Comparison of ENCODE assay signal across 23 cellular contexts in genomic region chr1:28535180-28535579, GRCh38. TPM values are rescaled to one million over a fixed set of nuclear protein-coding genes. Genes with fewer than 3 reads are reported as not detected.
"Had no signal": no experiment of that assay in that cellular context is flagged by ENCODE, and none has a peak within 500 bp of the region (broad histone marks: within the 10 kb centered on the region; RNA-seq: fewer than 3 reads in every experiment).

No MANE protein-coding gene starts in this region.

- H3K4me3 Mint-ChIP-seq: effector memory CD8-positive, alpha-beta T cell; memory B cell; naive B cell; natural killer cell treated with Interleukin-12 subunit alpha and Interleukin-12 subunit beta and Interleukin-15 and Interleukin-18, amount 100 ng/mL, for 72 hours; neural crest cell; stimulated activated effector memory CD8-positive, alpha-beta T cell treated with anti-CD3 and anti-CD28 coated beads, Interleukin-12 subunit alpha, Interleukin-12 subunit beta, amount 100 ng/mL, for 72 hours had no signal

- H3K27me3 ChIP-seq: neutrophil, sigmoid colon, stomach, thyroid gland, upper lobe of left lung had no signal

- H3K4me1 ChIP-seq: psoas muscle, sigmoid colon, stomach had no signal

- H3K4me3 ChIP-seq: lung, psoas muscle, sigmoid colon, stomach, thyroid gland, upper lobe of left lung had no signal

- H3K9me3 Mint-ChIP-seq: effector memory CD8-positive, alpha-beta T cell; memory B cell; naive B cell; natural killer cell treated with Interleukin-12 subunit alpha and Interleukin-12 subunit beta and Interleukin-15 and Interleukin-18, amount 100 ng/mL, for 72 hours; neural crest cell; stimulated activated effector memory CD8-positive, alpha-beta T cell treated with anti-CD3 and anti-CD28 coated beads, Interleukin-12 subunit alpha, Interleukin-12 subunit beta, amount 100 ng/mL, for 72 hours had no signal

- FAIRE-seq: endometrium, frontal cortex, keratinocyte, urothelium cell line had no signal

- ATAC-seq: effector memory CD8-positive, alpha-beta T cell; psoas muscle; right cardiac atrium; stimulated activated effector memory CD8-positive, alpha-beta T cell treated with anti-CD3 and anti-CD28 coated beads, Interleukin-12 subunit alpha, Interleukin-12 subunit beta, amount 100 ng/mL, for 72 hours had no signal

- H3K27ac Mint-ChIP-seq: memory B cell; natural killer cell treated with Interleukin-12 subunit alpha and Interleukin-12 subunit beta and Interleukin-15 and Interleukin-18, amount 100 ng/mL, for 72 hours; stimulated activated effector memory CD8-positive, alpha-beta T cell treated with anti-CD3 and anti-CD28 coated beads, Interleukin-12 subunit alpha, Interleukin-12 subunit beta, amount 100 ng/mL, for 72 hours had no signal

- H3K27me3 Mint-ChIP-seq: effector memory CD8-positive, alpha-beta T cell; memory B cell; naive B cell; natural killer cell treated with Interleukin-12 subunit alpha and Interleukin-12 subunit beta and Interleukin-15 and Interleukin-18, amount 100 ng/mL, for 72 hours had no signal

- H3K27ac ChIP-seq: neutrophil, psoas muscle, sigmoid colon, stomach, thyroid gland, upper lobe of left lung had no signal

- DNase-seq: cortex of kidney; effector memory CD8-positive, alpha-beta T cell; hypothalamus; naive B cell; psoas muscle; right cardiac atrium; sigmoid colon; stimulated activated CD4-positive, alpha-beta T cell treated with anti-CD3 and anti-CD28 coated beads, Interleukin-2, amount 100 ng/mL, for 24 hours; stimulated activated CD4-positive, alpha-beta T cell treated with anti-CD3 and anti-CD28 coated beads, Interleukin-4, amount 100 ng/mL, for 24 hours; stimulated activated naive CD4-positive, alpha-beta T cell treated with Interleukin-2 at 50 U/mL for 16 hours; stomach; thyroid gland; upper lobe of left lung had no signal

- H3K9me3 ChIP-seq: neutrophil, psoas muscle, sigmoid colon, stomach, thyroid gland, upper lobe of left lung had no signal

- H3K4me1 Mint-ChIP-seq: memory B cell; neural crest cell; stimulated activated effector memory CD8-positive, alpha-beta T cell treated with anti-CD3 and anti-CD28 coated beads, Interleukin-12 subunit alpha, Interleukin-12 subunit beta, amount 100 ng/mL, for 72 hours had no signal

RNA-seq across cellular contexts. Expression of gene RAB42, which starts 56.9 kb away (rescaled TPM):
- total RNA-seq: natural killer cell treated with Interleukin-12 subunit alpha and Interleukin-12 subunit beta and Interleukin-15 and Interleukin-18, amount 100 ng/mL, for 72 hours had no signal
